In genomic region chr4:183876268-183876934, GRCh38 we compare ENCODE assay signal across 9 cellular contexts. TPM values are rescaled to one million over a fixed set of nuclear protein-coding genes. Genes with fewer than 3 reads are reported as not detected.
DNase-seq lines count a peak whose midpoint lies in the region; ATAC-seq and TF ChIP-seq lines count a peak whose summit lies in the region.
"Had no signal": no experiment of that assay in that cellular context is flagged by ENCODE, and none has a peak within 500 bp of the region (broad histone marks: within the 10 kb centered on the region; RNA-seq: fewer than 3 reads in every experiment).

No MANE protein-coding gene starts in this region.

- H3K27ac ChIP-seq in prostate gland: peak overlapping the region; percentile 42 to 43

- intact Hi-C loops in prostate gland (cut with DNase I): no loop called here

- no peak for TF ChIP-seq CTCF in fibroblast of the aortic adventitia (IDR thresholded peaks at IDR 0.05; ENCODE audit: insufficient read depth, low read length)
- no peak for TF ChIP-seq CTCF in prostate gland (IDR thresholded peaks at IDR 0.05)

- no peak for TF ChIP-seq POLR2A in prostate gland (IDR thresholded peaks at IDR 0.05)

- DNase-seq in DMS79 treated with DMSO at 0.1 percent for 48 hours (lab: John Stamatoyannopoulos, UW) (peak; percentile 86), OCI-M1 (lab: John Stamatoyannopoulos, UW) (peak; percentile 64), fibroblast of the aortic adventitia (ENCODE audit: low read depth) (peak; percentile 93), prostate gland (ENCODE audit: low spot score) (peak; percentile 61), SKM-1 treated with dmso at 0.1 percent for 144 hours (lab: John Stamatoyannopoulos, UW; ENCODE audit: unreplicated experiment) (no peak), COLO668 (lab: John Stamatoyannopoulos, UW; ENCODE audit: unreplicated experiment) (no peak)
- no peak for DNase-seq in activated CD4-positive, alpha-beta T cell treated with anti-CD3 and anti-CD28 coated beads for 1 hour

- no peaks in the 10 kb centered on the region for H3K4me1 ChIP-seq in prostate gland (replicated peaks)

- ATAC-seq in HG03571 (IDR thresholded peaks at IDR 0.05; ENCODE audit: unreplicated experiment): no peak

- H3K27me3 ChIP-seq in prostate gland (replicated peaks; ENCODE audit: insufficient read depth): no peaks in the 10 kb centered on the region

- H3K36me3 ChIP-seq in prostate gland: no peaks in the 10 kb centered on the region

- H3K4me3 ChIP-seq in fibroblast of the aortic adventitia (ENCODE audit: low read depth, low read length) (peak overlapping the region; percentile 63), prostate gland (peak overlapping the region; percentile 19 to 22)

- 13% methylated on average over 17 of the region's 18 CpGs for WGBS in prostate gland

- H3K9me3 ChIP-seq in prostate gland: no peaks in the 10 kb centered on the region

RNA-seq across cellular contexts. Expression of gene STOX2, which starts 28.7 kb away (rescaled TPM):
- total RNA-seq in fibroblast of the aortic adventitia (ENCODE audit: low replicate concordance) (1.1 and 1.5 TPM in 2 replicates), prostate gland (10 to 100 TPM; 12.9 to 14.9 TPM)
- total RNA-seq: activated CD8-positive, alpha-beta memory T cell treated with anti-CD3 and anti-CD28 coated beads for 36 hours had no signal

Comparison
In these comparisons a context has a peak if more than half of its experiments do, and no peak if none do; other contexts are left out.
1. DNase-seq: peak in DMS79 treated with DMSO at 0.1 percent for 48 hours (single experiment), OCI-M1 (single experiment), fibroblast of the aortic adventitia (single experiment) and prostate gland (single experiment); none in SKM-1 treated with dmso at 0.1 percent for 144 hours (single experiment), activated CD4-positive, alpha-beta T cell treated with anti-CD3 and anti-CD28 coated beads for 1 hour (single experiment) and COLO668 (single experiment).